32 cellular contexts compared by ENCODE assay signal in the genomic region with DNA sequence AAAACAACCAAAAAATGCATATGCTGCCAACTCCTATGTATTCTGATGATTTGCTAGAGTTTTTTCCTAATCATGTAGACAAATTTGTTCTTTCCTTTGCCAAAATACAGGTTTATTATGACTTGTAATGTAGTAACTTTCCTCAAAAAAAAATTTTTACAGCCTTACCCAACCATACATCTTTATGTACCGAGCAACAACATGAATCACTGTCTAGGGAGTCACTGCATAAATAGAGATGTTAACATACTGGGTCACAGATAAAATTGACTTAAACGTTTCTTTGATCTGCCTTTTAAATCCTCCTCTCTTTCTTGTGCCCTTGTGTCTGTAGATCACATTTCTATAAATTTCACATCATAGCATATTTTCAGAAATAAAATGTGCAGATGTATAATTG.
"Had no signal": no experiment of that assay in that cellular context is flagged by ENCODE, and none has a peak within 500 bp of the region (broad histone marks: within the 10 kb centered on the region; RNA-seq: fewer than 3 reads in every experiment).

No MANE protein-coding gene starts in this region.

- H3K4me1 Mint-ChIP-seq: memory B cell, neural crest cell had no signal

- H3K36me3 ChIP-seq: left ventricle myocardium inferior, pancreas, right atrium auricular region, right lobe of liver, stomach, thyroid gland, transverse colon, upper lobe of left lung, vagina had no signal

- ATAC-seq: left colon; mucosa of descending colon; naive thymus-derived CD4-positive, alpha-beta T cell; natural killer cell treated with Interleukin-12 subunit alpha and Interleukin-12 subunit beta and Interleukin-15 and Interleukin-18, amount 100 ng/mL, for 72 hours; pancreas; psoas muscle; right lobe of liver; stimulated activated naive B cell treated with anti-CD40 and anti-IgM and Interleukin-4, amounts not matched to agents 10 μg/mL and 1 μg/mL and 100 μg/mL, for 72 hours; stimulated activated naive CD8-positive, alpha-beta T cell treated with anti-CD3 and anti-CD28 coated beads, Interleukin-15, Interleukin-2, amounts not matched to agents 100 U/mL and 50 U/mL, for 24 hours had no signal

- FAIRE-seq: islet of Langerhans, kidney, pancreas had no signal

- DNase-seq: hypothalamus; immature natural killer cell; kidney; left colon; left ventricle myocardium inferior; midbrain; mucosa of descending colon; naive thymus-derived CD4-positive, alpha-beta T cell; nucleus accumbens; pancreas; posterior cingulate gyrus; psoas muscle; right lobe of liver; stimulated activated CD4-positive, alpha-beta T cell treated with anti-CD3 and anti-CD28 coated beads, Interleukin-12 subunit alpha, Interleukin-12 subunit beta, amount 100 ng/mL, for 4 hours; stimulated activated CD4-positive, alpha-beta T cell treated with anti-CD3 and anti-CD28 coated beads, Interleukin-15, amount 100 ng/mL, for 24 hours; stimulated activated CD4-positive, alpha-beta T cell treated with anti-CD3 and anti-CD28 coated beads, Interleukin-2, amount 100 ng/mL, for 24 hours; stimulated activated CD4-positive, alpha-beta T cell treated with anti-CD3 and anti-CD28 coated beads, Interleukin-4, amount 100 ng/mL, for 1 hour; stimulated activated naive B cell treated with anti-CD40 and anti-IgM and Interleukin-4, amounts not matched to agents 10 μg/mL and 1 μg/mL and 100 μg/mL, for 72 hours; stimulated activated naive CD8-positive, alpha-beta T cell treated with anti-CD3 and anti-CD28 coated beads, Interleukin-15, Interleukin-2, amounts not matched to agents 100 U/mL and 50 U/mL, for 24 hours; stomach; testis; thyroid gland; transverse colon; upper lobe of left lung had no signal

- H3K27ac Mint-ChIP-seq: immature natural killer cell; memory B cell; naive thymus-derived CD4-positive, alpha-beta T cell; natural killer cell treated with Interleukin-12 subunit alpha and Interleukin-12 subunit beta and Interleukin-15 and Interleukin-18, amount 100 ng/mL, for 72 hours; stimulated activated naive B cell treated with anti-CD40 and anti-IgM and Interleukin-4, amounts not matched to agents 10 μg/mL and 1 μg/mL and 100 μg/mL, for 72 hours had no signal

- H3K27me3 ChIP-seq: pancreas, right atrium auricular region, right lobe of liver, stomach, testis, thyroid gland, transverse colon, upper lobe of left lung, vagina had no signal

- H3K9me3 ChIP-seq: pancreas, right atrium auricular region, right lobe of liver, testis, thyroid gland, transverse colon, vagina had no signal

- H3K27ac ChIP-seq: left ventricle myocardium inferior, pancreas, psoas muscle, right atrium auricular region, right lobe of liver, skin epidermis, stomach, testis, thyroid gland, transverse colon, upper lobe of left lung, vagina had no signal

- H3K36me3 Mint-ChIP-seq: memory B cell had no signal

- H3K4me1 ChIP-seq: left ventricle myocardium inferior, pancreas, psoas muscle, right atrium auricular region, right lobe of liver, stomach, testis, thyroid gland, transverse colon, upper lobe of left lung, vagina had no signal

- H3K4me3 Mint-ChIP-seq: immature natural killer cell; memory B cell; naive thymus-derived CD4-positive, alpha-beta T cell; natural killer cell treated with Interleukin-12 subunit alpha and Interleukin-12 subunit beta and Interleukin-15 and Interleukin-18, amount 100 ng/mL, for 72 hours; neural crest cell; stimulated activated naive B cell treated with anti-CD40 and anti-IgM and Interleukin-4, amounts not matched to agents 10 μg/mL and 1 μg/mL and 100 μg/mL, for 72 hours had no signal

- H3K4me3 ChIP-seq: left ventricle myocardium inferior, lung, mucosa of descending colon, pancreas, psoas muscle, right atrium auricular region, right lobe of liver, skin epidermis, stomach, testis, thyroid gland, transverse colon, upper lobe of left lung, vagina had no signal
